ENCODE assay signal across 27 cellular contexts in the genomic region with DNA sequence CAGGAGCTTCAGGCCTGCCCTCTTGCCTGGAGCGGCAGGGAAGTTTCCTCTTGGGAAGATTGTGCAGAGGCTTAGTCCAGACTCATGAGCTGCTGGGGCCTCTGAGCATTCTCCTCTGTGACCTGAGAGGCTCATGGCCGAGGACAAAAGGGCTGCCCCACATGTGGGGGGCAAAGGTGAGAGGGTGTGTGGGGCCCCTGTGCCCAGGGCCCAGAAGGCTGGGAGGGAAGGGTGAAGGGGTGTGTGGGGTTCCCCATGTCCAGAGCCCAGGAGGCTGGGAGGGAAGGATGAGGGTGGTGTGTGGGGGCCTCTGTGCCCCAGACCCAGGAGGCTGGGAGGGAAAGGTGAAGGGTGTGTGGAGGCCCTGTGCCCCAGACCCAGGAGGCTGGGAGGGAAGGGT. TPM values are rescaled to one million over a fixed set of nuclear protein-coding genes. Genes with fewer than 3 reads are reported as not detected.
"Had no signal": no experiment of that assay in that cellular context is flagged by ENCODE, and none has a peak within 500 bp of the region (broad histone marks: within the 10 kb centered on the region; RNA-seq: fewer than 3 reads in every experiment).

No MANE protein-coding gene starts in this region.

- H3K4me1 Mint-ChIP-seq: nephron progenitor cell had no signal

- DNase-seq: activated CD4-positive, alpha-beta T cell treated with anti-CD3 and anti-CD28 coated beads, Interleukin-2, amount 10 ng/mL, durations not matched to agents 24 days and 14 days; activated CD4-positive, CD25-positive, alpha-beta regulatory T cell treated with anti-CD3 and anti-CD28 coated beads, Interleukin-2, amount 50 U/mL, for 72 hours; activated naive CD8-positive, alpha-beta T cell treated with anti-CD3 and anti-CD28 coated beads, Interleukin-2, amount 50 U/mL, for 24 hours; amygdala; caudate nucleus; cortex of kidney; effector memory CD8-positive, alpha-beta T cell; islet precursor cell; left ventricle myocardium inferior; mucosa of descending colon; nephron progenitor cell; pancreas; psoas muscle; sigmoid colon; small intestine; stimulated activated CD4-positive, alpha-beta T cell treated with anti-CD3 and anti-CD28 coated beads, Interleukin-4, amount 100 ng/mL, for 24 hours; stimulated activated naive CD4-positive, alpha-beta T cell; T-helper 17 cell; T1000; testis; transverse colon; WERI-Rb-1 had no signal

- H3K4me1 ChIP-seq: gastroesophageal sphincter, left ventricle myocardium inferior, pancreas, psoas muscle, sigmoid colon, testis, transverse colon had no signal

- FAIRE-seq: endothelial cell of umbilical vein, pancreas, small intestine had no signal

- H3K9me3 Mint-ChIP-seq: activated CD4-positive, alpha-beta T cell treated with anti-CD3 and anti-CD28 coated beads, Interleukin-2, amount 10 ng/mL, durations not matched to agents 24 days and 14 days; activated naive CD8-positive, alpha-beta T cell treated with anti-CD3 and anti-CD28 coated beads, Interleukin-2, amount 50 U/mL, for 24 hours; activated T-helper 2 cell treated with anti-CD3 and anti-CD28 coated beads, Interferon-gamma antibody, Interleukin-2, Interleukin-4, amounts not matched to agents 10 μg/mL and 5 μg/mL and 100 μg/mL, durations not matched to agents 14 hours and 24 hours and 36 hours; effector memory CD8-positive, alpha-beta T cell; nephron progenitor cell had no signal

- H3K4me2 ChIP-seq: hepatocyte had no signal

- H3K27me3 ChIP-seq: gastroesophageal sphincter, hepatocyte, pancreas, sigmoid colon, testis, transverse colon had no signal

- H3K27me3 Mint-ChIP-seq: activated CD4-positive, alpha-beta T cell treated with anti-CD3 and anti-CD28 coated beads, Interleukin-2, amount 10 ng/mL, durations not matched to agents 24 days and 14 days; activated naive CD8-positive, alpha-beta T cell treated with anti-CD3 and anti-CD28 coated beads, Interleukin-2, amount 50 U/mL, for 24 hours; effector memory CD8-positive, alpha-beta T cell; T-helper 17 cell had no signal

- H3K79me2 ChIP-seq: hepatocyte had no signal

- H3K4me3 Mint-ChIP-seq: activated CD4-positive, alpha-beta T cell treated with anti-CD3 and anti-CD28 coated beads, Interleukin-2, amount 10 ng/mL, durations not matched to agents 24 days and 14 days; activated naive CD8-positive, alpha-beta T cell treated with anti-CD3 and anti-CD28 coated beads, Interleukin-2, amount 50 U/mL, for 24 hours; effector memory CD8-positive, alpha-beta T cell; nephron progenitor cell; T-helper 17 cell had no signal

- H3K27ac ChIP-seq: gastroesophageal sphincter, hepatocyte, left ventricle myocardium inferior, pancreas, psoas muscle, sigmoid colon, testis, transverse colon, WERI-Rb-1 had no signal

- H3K27ac Mint-ChIP-seq: activated CD4-positive, alpha-beta T cell treated with anti-CD3 and anti-CD28 coated beads, Interleukin-2, amount 10 ng/mL, durations not matched to agents 24 days and 14 days; activated T-helper 2 cell treated with anti-CD3 and anti-CD28 coated beads, Interferon-gamma antibody, Interleukin-2, Interleukin-4, amounts not matched to agents 10 μg/mL and 5 μg/mL and 100 μg/mL, durations not matched to agents 14 hours and 24 hours and 36 hours; nephron progenitor cell had no signal

- ATAC-seq: activated naive CD8-positive, alpha-beta T cell treated with anti-CD3 and anti-CD28 coated beads, Interleukin-2, amount 50 U/mL, for 24 hours; effector memory CD8-positive, alpha-beta T cell; gastroesophageal sphincter; mucosa of descending colon; pancreas; psoas muscle; T-helper 17 cell had no signal

- H2AFZ ChIP-seq: hepatocyte had no signal

- H3K9me3 ChIP-seq: gastroesophageal sphincter, left ventricle myocardium inferior, mucosa of descending colon, pancreas, psoas muscle, sigmoid colon, testis, transverse colon had no signal

- H3K4me3 ChIP-seq: gastroesophageal sphincter, hepatocyte, left ventricle myocardium inferior, lung, mucosa of descending colon, pancreas, psoas muscle, sigmoid colon, testis, transverse colon had no signal

RNA-seq across cellular contexts. Expression of a gene that starts 50.8 kb away (rescaled TPM):
- total RNA-seq: endothelial cell of umbilical vein had no signal
